ENCODE assay signal across 15 cellular contexts in genomic region chr22:39967103-39967829, GRCh38. TPM values are rescaled to one million over a fixed set of nuclear protein-coding genes. Genes with fewer than 3 reads are reported as not detected.
DNase-seq lines count a peak whose midpoint lies in the region; ATAC-seq, FAIRE-seq and TF ChIP-seq lines count a peak whose summit lies in the region.
"Had no signal": no experiment of that assay in that cellular context is flagged by ENCODE, and none has a peak within 500 bp of the region (broad histone marks: within the 10 kb centered on the region; RNA-seq: fewer than 3 reads in every experiment).

No MANE protein-coding gene starts in this region.

- peaks cover 94% of the 10 kb centered on the region for H3K36me3 Mint-ChIP-seq in activated T-cell treated with anti-CD3 and anti-CD28 coated beads, Interleukin-2, amount 50 U/mL, for 24 hours (ENCODE audit: low read depth)
- peaks cover 3% of the 10 kb centered on the region for H3K36me3 Mint-ChIP-seq in astrocyte (ENCODE audit: low read depth, unreplicated experiment)

- H3K27me3 ChIP-seq in astrocyte (ENCODE audit: insufficient read depth, low read length) = peaks cover 3% of the 10 kb centered on the region
- H3K27me3 ChIP-seq in thyroid gland = no peaks in the 10 kb centered on the region

- WGBS in thyroid gland, 2 donors = 67 to 74% methylated on average over 9 of the region's 9 CpGs

- no peak for ATAC-seq in Right ventricle myocardium inferior
- ATAC-seq: activated CD4-positive, alpha-beta T cell treated with anti-CD3 and anti-CD28 coated beads for 36 hours had no signal

- H4K20me1 ChIP-seq in astrocyte (ENCODE audit: insufficient read depth, low read length) = no peaks in the 10 kb centered on the region

- H3K27me3 Mint-ChIP-seq in activated T-cell treated with anti-CD3 and anti-CD28 coated beads, Interleukin-2, amount 50 U/mL, for 24 hours = no peaks in the 10 kb centered on the region
- H3K27me3 Mint-ChIP-seq in astrocyte (ENCODE audit: low read depth, unreplicated experiment) = peaks cover 15% of the 10 kb centered on the region
- H3K27me3 Mint-ChIP-seq: activated CD4-positive, alpha-beta T cell treated with anti-CD3 and anti-CD28 coated beads for 36 hours had no signal

- TF ChIP-seq CTCF in astrocyte (IDR thresholded peaks at IDR 0.05; ENCODE audit: insufficient read depth, low read depth, low read length) (no peak), thyroid gland (IDR thresholded peaks at IDR 0.05) (no peak)

- no peak for FAIRE-seq in astrocyte (lab: Jason Lieb, UNC)

- peak overlapping the region; percentile 55 for H3K4me2 ChIP-seq in astrocyte (ENCODE audit: low read length)

- no peaks in the 10 kb centered on the region for H3K9me3 Mint-ChIP-seq in activated T-cell treated with anti-CD3 and anti-CD28 coated beads, Interleukin-2, amount 50 U/mL, for 24 hours
- H3K9me3 Mint-ChIP-seq in astrocyte (ENCODE audit: unreplicated experiment) = peaks cover 4% of the 10 kb centered on the region
- H3K9me3 Mint-ChIP-seq: immature natural killer cell, neural crest cell had no signal

- H3K36me3 ChIP-seq in astrocyte (ENCODE audit: insufficient read depth, low read length) = no peaks in the 10 kb centered on the region
- no peaks in the 10 kb centered on the region for H3K36me3 ChIP-seq in thyroid gland

- H3K4me3 Mint-ChIP-seq in activated T-cell treated with anti-CD3 and anti-CD28 coated beads, Interleukin-2, amount 50 U/mL, for 24 hours = no peak overlapping the region
- H3K4me3 Mint-ChIP-seq in astrocyte (ENCODE audit: unreplicated experiment) = no peak overlapping the region
- H3K4me3 Mint-ChIP-seq: activated CD4-positive, alpha-beta T cell treated with anti-CD3 and anti-CD28 coated beads for 36 hours; immature natural killer cell; neural crest cell had no signal

- TF ChIP-seq POLR2A in thyroid gland (IDR thresholded peaks at IDR 0.05) = no peak

- H3K79me2 ChIP-seq in astrocyte (ENCODE audit: insufficient read depth, low read length) = no peaks in the 10 kb centered on the region

- peak overlapping the region; percentile 35 for H2AFZ ChIP-seq in astrocyte (ENCODE audit: low read depth, low read length)

- peak overlapping the region; percentile 77 for H3K27ac Mint-ChIP-seq in activated T-cell treated with anti-CD3 and anti-CD28 coated beads, Interleukin-2, amount 50 U/mL, for 24 hours
- peak overlapping the region; percentile 2 for H3K27ac Mint-ChIP-seq in astrocyte (ENCODE audit: unreplicated experiment)

- H3K4me1 ChIP-seq in astrocyte (ENCODE audit: insufficient read depth, low read length) = peaks cover 27% of the 10 kb centered on the region
- H3K4me1 ChIP-seq in thyroid gland = peaks cover 0 to 26% of the 10 kb centered on the region in 2 donors

- H3K4me1 Mint-ChIP-seq in activated T-cell treated with anti-CD3 and anti-CD28 coated beads, Interleukin-2, amount 50 U/mL, for 24 hours (ENCODE audit: low read depth) = peaks cover 28% of the 10 kb centered on the region
- peaks cover 20% of the 10 kb centered on the region for H3K4me1 Mint-ChIP-seq in astrocyte (ENCODE audit: low read depth, unreplicated experiment)

- no peak for DNase-seq in activated T-cell treated with anti-CD3 and anti-CD28 coated beads, Interleukin-2, amount 50 U/mL, for 24 hours
- DNase-seq in activated T-cell treated with anti-CD3 and anti-CD28 coated beads, Interleukin-2, amount 50 U/mL, for 1 hour = no peak
- peak; percentile 66 for DNase-seq in astrocyte (ENCODE audit: low read depth)
- peak; percentile 27 for DNase-seq in glomerular endothelial cell (ENCODE audit: extremely low read depth, low read depth, low spot score)
- DNase-seq in thyroid gland = no peak
- DNase-seq in Right ventricle myocardium inferior (ENCODE audit: missing footprints) = no peak
- DNase-seq in NCI-H446 (lab: John Stamatoyannopoulos, UW) = no peak
- no peak for DNase-seq in DMS79 treated with DMSO at 0.1 percent for 48 hours (lab: John Stamatoyannopoulos, UW)
- DNase-seq: activated CD4-positive, alpha-beta T cell treated with anti-CD3 and anti-CD28 coated beads for 36 hours; activated naive CD4-positive, alpha-beta T cell treated with anti-CD3 and anti-CD28 coated beads, Interleukin-2, amount 50 U/mL, for 16 hours; effector memory CD4-positive, alpha-beta T cell; immature natural killer cell; NCI-H510A treated with DMSO at 0.1 percent for 48 hours had no signal

- H3K9ac ChIP-seq in astrocyte (ENCODE audit: low read length) = no peak overlapping the region

- no peaks in the 10 kb centered on the region for H3K9me3 ChIP-seq in astrocyte (ENCODE audit: insufficient read depth, low read depth, low read length)
- no peaks in the 10 kb centered on the region for H3K9me3 ChIP-seq in thyroid gland

- intact Hi-C loops in thyroid gland (cut with DNase I) = no loop called here
- intact Hi-C loops in Right ventricle myocardium inferior (cut with DNase I) = loop anchor here (5.0 kb wide), 1 partner anchor 35 kb away; no protein-coding TSS in a partner anchor

- H3K4me3 ChIP-seq in astrocyte (ENCODE audit: insufficient read depth, low read depth, low read length) (no peak overlapping the region), thyroid gland (replicated peaks in 1 of 3) (no peak overlapping the region)

- H3K27ac ChIP-seq in astrocyte (ENCODE audit: low read depth, low read length) = peak overlapping the region; percentile 9
- peak overlapping the region in 2 of 3 donors; percentile 27 to 30 for H3K27ac ChIP-seq in thyroid gland

RNA-seq across cellular contexts. Expression of gene TMA7B, which starts 7.1 kb away (rescaled TPM):
- total RNA-seq in astrocyte = not detected in 2 replicates
- not detected in 2 replicates for total RNA-seq in glomerular endothelial cell
- under 1 TPM in 1 of 4 donors, not detected in 3; 0.59 TPM for total RNA-seq in thyroid gland
- not detected for total RNA-seq in Right ventricle myocardium inferior
- total RNA-seq: A172, neural crest cell had no signal

RNA-seq across cellular contexts. Expression of gene FAM83F, which starts 27.5 kb away (rescaled TPM):
- total RNA-seq in astrocyte (0.79 and 0.82 TPM in 2 replicates), glomerular endothelial cell (0.05 and 0.18 TPM in 2 replicates), thyroid gland (10 to 100 TPM; 19.2 to 35.6 (median 26.1) TPM), Right ventricle myocardium inferior (6.1 TPM)
- total RNA-seq: A172 had no signal

Comparison
In these comparisons a context has a peak if more than half of its experiments do, and no peak if none do; other contexts are left out.
1. DNase-seq: peak in astrocyte (single experiment) and glomerular endothelial cell (single experiment); none in activated T-cell treated with anti-CD3 and anti-CD28 coated beads, Interleukin-2, amount 50 U/mL, for 24 hours (single experiment), activated T-cell treated with anti-CD3 and anti-CD28 coated beads, Interleukin-2, amount 50 U/mL, for 1 hour (single experiment), thyroid gland (0 of 2), Right ventricle myocardium inferior (single experiment), NCI-H446 (0 of 2) and DMS79 treated with DMSO at 0.1 percent for 48 hours (single experiment).